ENCODE assay signal across 23 cellular contexts in the genomic region with DNA sequence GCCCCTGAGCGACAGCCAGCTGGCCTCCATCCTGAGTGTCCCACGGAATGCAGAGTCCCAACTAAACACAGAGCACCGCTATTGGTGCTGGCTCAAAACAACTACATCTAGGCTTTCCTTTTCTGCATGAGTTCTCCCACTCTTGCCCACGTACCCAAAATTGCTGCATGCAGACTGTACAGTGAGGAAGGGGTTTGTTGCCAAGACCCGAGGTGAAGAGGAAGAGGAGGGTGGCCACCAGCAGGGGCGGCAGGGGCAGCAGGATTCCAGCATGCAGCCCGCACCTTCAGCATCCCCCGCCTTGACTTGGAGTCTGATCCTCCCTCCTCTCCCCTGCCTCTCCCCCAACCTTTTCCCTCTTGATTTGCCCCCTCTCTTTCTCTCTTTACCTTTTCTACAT. TPM values are rescaled to one million over a fixed set of nuclear protein-coding genes. Genes with fewer than 3 reads are reported as not detected.
DNase-seq lines count a peak whose midpoint lies in the region; ATAC-seq and TF ChIP-seq lines count a peak whose summit lies in the region.
"Had no signal": no experiment of that assay in that cellular context is flagged by ENCODE, and none has a peak within 500 bp of the region (broad histone marks: within the 10 kb centered on the region; RNA-seq: fewer than 3 reads in every experiment).

No MANE protein-coding gene starts in this region.

- no peaks in the 10 kb centered on the region for H3K9me2 ChIP-seq in PC-9 (ENCODE audit: insufficient read depth)

- H3K27me3 ChIP-seq in BLaER1 treated with 17β-estradiol and CSF1 and Interleukin-3, amounts not matched to agents 10 nM and 100 nM: no peaks in the 10 kb centered on the region
- H3K27me3 ChIP-seq in PC-9 (ENCODE audit: insufficient read depth, low read depth) (no peaks in the 10 kb centered on the region), esophagus (ENCODE audit: control insufficient read depth in 1 of 2, insufficient read depth in 2 of 2, low read length in 2 of 2) (no peaks in the 10 kb centered on the region), spleen (replicated peaks in 1 of 7) (peaks cover 0 to 6% (median 0%) of the 10 kb centered on the region in 7 donors)

- CTCF ChIA-PET in PC-9 (lab: Charles Lee): interaction anchor here (0.5 to 1.0 kb wide), 2 partner anchors 12 to 579 kb away, joined by 3 read pairs; no protein-coding TSS in a partner anchor

- POLR2A ChIA-PET in PC-9 (lab: Charles Lee; ENCODE audit: unreplicated experiment): interaction anchor here (0.5 kb wide), 1 partner anchor 127 kb away, joined by 3 read pairs; no protein-coding TSS in a partner anchor

- ATAC-seq in GM21360 (IDR thresholded peaks at IDR 0.05; ENCODE audit: unreplicated experiment): no peak
- ATAC-seq: GM23338 had no signal

- no peaks in the 10 kb centered on the region for H3K79me2 ChIP-seq in PC-9 (ENCODE audit: low read depth)

- H3K27ac ChIP-seq in BLaER1 treated with 17β-estradiol and CSF1 and Interleukin-3, amounts not matched to agents 10 nM and 100 nM: peak overlapping the region in 6 of 11 experiments; percentile 24 to 98 (median 92); a peak in 12 of 22 replicates
- H3K27ac ChIP-seq in PC-9 (peak overlapping the region; percentile 18; the same call in 1 of the 2 replicates), esophagus (ENCODE audit: low read depth in 2 of 2, low read length in 1 of 2) (peak overlapping the region; percentile 77 to 96), spleen (peak overlapping the region in 7 of 8 donors; percentile 20 to 95 (median 77))
- H3K27ac ChIP-seq: KMS-11 had no signal

- no TSS peak for BruUV-seq in PC-9 (replicated peaks; lab: Mats Ljungman, UMichigan)

- H3K4me1 ChIP-seq in BLaER1 treated with 17β-estradiol and CSF1 and Interleukin-3, amounts not matched to agents 10 nM and 100 nM: peaks cover 0 to 100% (median 54%) of the 10 kb centered on the region in 10 experiments; a peak in 13 of 20 replicates
- H3K4me1 ChIP-seq in PC-9 (replicated peaks; ENCODE audit: insufficient read depth) (peaks cover 90% of the 10 kb centered on the region), esophagus (ENCODE audit: control insufficient read depth in 2 of 2, insufficient read depth in 2 of 2, low read length in 1 of 2) (peaks cover 2 to 26% of the 10 kb centered on the region in 2 donors), spleen (peaks cover 0 to 52% (median 3%) of the 10 kb centered on the region in 6 donors)
- H3K4me1 ChIP-seq: BE2C had no signal

- 57 to 67% methylated on average over 8 of the region's 8 CpGs for WGBS in esophagus, 2 donors
- 58 to 79% (median 70%) methylated on average over 8 of the region's 8 CpGs for WGBS in spleen, 5 donors

- H3K4me2 ChIP-seq in BLaER1 treated with 17β-estradiol and CSF1 and Interleukin-3, amounts not matched to agents 10 nM and 100 nM: peak overlapping the region in 7 of 11 experiments; percentile 9 to 98 (median 68); a peak in 12 of 22 replicates
- H3K4me2 ChIP-seq in PC-9: peak overlapping the region; percentile 71
- H3K4me2 ChIP-seq: GM23338, KMS-11 had no signal

- TF ChIP-seq CTCF in PC-9 (conservative IDR thresholded peaks at IDR 0.05) (no peak), spleen (IDR thresholded peaks at IDR 0.05 in 8 of 11, conservative IDR thresholded peaks at IDR 0.05 in 3 of 11) (no peak)

- H3K4me3 ChIP-seq in BLaER1 treated with 17β-estradiol and CSF1 and Interleukin-3, amounts not matched to agents 10 nM and 100 nM: no peak overlapping the region
- H3K4me3 ChIP-seq in PC-9 (peak overlapping the region; percentile 26; the same call in 1 of the 2 replicates), esophagus (ENCODE audit: low read depth in 1 of 2, low read length in 2 of 2) (no peak overlapping the region), spleen (peak overlapping the region in 1 of 8 donors; percentile 34)
- H3K4me3 ChIP-seq: GM23338 had no signal

- DNase-seq in PC-9 (no peak), spleen (peak; percentile 60), GOT3 (lab: John Stamatoyannopoulos, UW) (no peak), erythroblast (lab: John Stamatoyannopoulos, UW) (no peak)
- DNase-seq: BE2C; CD4-positive, alpha-beta memory T cell; DMS153; GDM1; NCI-H1417; NCI-H187; NCI-H2107; NCI-H510A treated with DMSO at 0.1 percent for 48 hours; NCI-H774; OCI-M1; RPMI8226; SIG-M5 had no signal

- peaks cover 0 to 3% (median 0%) of the 10 kb centered on the region in 11 experiments; a peak in 1 of 22 replicates for H3K9me3 ChIP-seq in BLaER1 treated with 17β-estradiol and CSF1 and Interleukin-3, amounts not matched to agents 10 nM and 100 nM (replicated peaks in 1 of 11)
- H3K9me3 ChIP-seq in PC-9 (ENCODE audit: insufficient read depth, low read depth) (no peaks in the 10 kb centered on the region), esophagus (ENCODE audit: control insufficient read depth in 2 of 2, insufficient read depth in 1 of 2, low read depth in 1 of 2, low read length in 1 of 2) (no peaks in the 10 kb centered on the region), spleen (no peaks in the 10 kb centered on the region)
- H3K9me3 ChIP-seq: BE2C had no signal

- peaks cover 0 to 2% (median 0%) of the 10 kb centered on the region in 11 experiments; a peak in 5 of 22 replicates for H3K36me3 ChIP-seq in BLaER1 treated with 17β-estradiol and CSF1 and Interleukin-3, amounts not matched to agents 10 nM and 100 nM
- H3K36me3 ChIP-seq in PC-9 (ENCODE audit: low read depth) (no peaks in the 10 kb centered on the region), esophagus (ENCODE audit: control insufficient read depth in 2 of 2, insufficient read depth in 2 of 2, low read length in 1 of 2) (peaks cover 0 to under 1% of the 10 kb centered on the region in 2 donors), spleen (peaks cover 0 to 3% (median 0%) of the 10 kb centered on the region in 6 donors)
- H3K36me3 ChIP-seq: BE2C had no signal

- H2AFZ ChIP-seq in PC-9: no peak overlapping the region
- H2AFZ ChIP-seq: GM23338 had no signal

- peaks cover 53% of the 10 kb centered on the region for H3F3A ChIP-seq in PC-9 (ENCODE audit: insufficient read depth, low read depth)

- intact Hi-C loops in PC-9 (cut with micrococcal nuclease; ENCODE audit: unreplicated experiment): loop anchor here (1.0 kb wide), 2 partner anchors 8 to 10 kb away; a partner anchor contains a TSS
- intact Hi-C loops in spleen (cut with DNase I; ENCODE audit: low total_unique reads): no loop called here

- TF ChIP-seq POLR2A in spleen (IDR thresholded peaks at IDR 0.05): no peak
- TF ChIP-seq POLR2A in erythroblast (IDR thresholded peaks at IDR 0.05; ENCODE audit: low read length): no peak

- peak overlapping the region in 4 of 11 experiments; percentile 3 to 60 (median 52); a peak in 6 of 22 replicates for H3K9ac ChIP-seq in BLaER1 treated with 17β-estradiol and CSF1 and Interleukin-3, amounts not matched to agents 10 nM and 100 nM
- H3K9ac ChIP-seq: KMS-11 had no signal

- no peaks in the 10 kb centered on the region; a peak in 2 of 22 replicates for H4K20me1 ChIP-seq in BLaER1 treated with 17β-estradiol and CSF1 and Interleukin-3, amounts not matched to agents 10 nM and 100 nM
- H4K20me1 ChIP-seq in PC-9 (ENCODE audit: insufficient read depth): no peaks in the 10 kb centered on the region

RNA-seq across cellular contexts. Expression of a gene that starts 8.0 kb away (rescaled TPM):
- total RNA-seq in PC-9 (2021) (2.1 and 4.3 TPM in 2 replicates), spleen (1,000 to 10,000 TPM in 6 of 7 donors, 100 to 1,000 TPM in 1; 961 to 6,984 (median 2,755) TPM)
- polyA plus RNA-seq in esophagus (over 10,000 TPM; 47,233 to 60,368 TPM), spleen (1,000 to 10,000 TPM in 2 of 3 donors, 100 to 1,000 TPM in 1; 947 to 4,509 (median 1,446) TPM)
- total RNA-seq: A172, Daoy, GM23338 had no signal
- polyA plus RNA-seq: GM23338 had no signal

RNA-seq across cellular contexts. Expression of a gene that starts 9.7 kb away (rescaled TPM):
- not detected in 2 replicates for total RNA-seq in PC-9 (2021)
- 100 to 1,000 TPM in 1 of 2 donors, 10 to 100 TPM in 1; 67.2 to 222 TPM for polyA plus RNA-seq in esophagus
- 1,000 to 10,000 TPM in 1 of 7 donors, 100 to 1,000 TPM in 6; 138 to 1,354 (median 270) TPM for total RNA-seq in spleen
- 100 to 1,000 TPM; 126 to 567 (median 139) TPM for polyA plus RNA-seq in spleen
- total RNA-seq: A172; CD4-positive, alpha-beta memory T cell; Daoy; GM23338 had no signal
- polyA plus RNA-seq: GM23338 had no signal

RNA-seq across cellular contexts. Expression of a gene that starts 17.1 kb away (rescaled TPM):
- total RNA-seq in PC-9 (2021) (not detected in 2 replicates), spleen (not detected)
- polyA plus RNA-seq in esophagus (1 to 10 TPM; 3.1 to 3.3 TPM), spleen (under 1 TPM in 1 of 3 donors, not detected in 2; 0.18 TPM)
- total RNA-seq: A172; CD4-positive, alpha-beta memory T cell; Daoy; GM23338 had no signal
- polyA plus RNA-seq: CD4-positive, alpha-beta memory T cell; GM23338 had no signal

RNA-seq across cellular contexts. Expression of a gene that starts 25.2 kb away (rescaled TPM):
- not detected in 2 replicates for total RNA-seq in PC-9 (2021)
- polyA plus RNA-seq in esophagus: over 10,000 TPM; 44,360 to 65,887 TPM
- total RNA-seq in spleen: 1,000 to 10,000 TPM in 6 of 7 donors, 100 to 1,000 TPM in 1; 983 to 7,676 (median 1,629) TPM
- 1,000 to 10,000 TPM in 2 of 3 donors, 100 to 1,000 TPM in 1; 756 to 2,335 (median 1,287) TPM for polyA plus RNA-seq in spleen
- total RNA-seq: A172, Daoy, GM23338 had no signal
- polyA plus RNA-seq: GM23338 had no signal

RNA-seq across cellular contexts. Expression of a gene that starts 50.6 kb away (rescaled TPM):
- not detected in 2 replicates for total RNA-seq in PC-9 (2021)
- polyA plus RNA-seq in esophagus: 1 to 10 TPM in 1 of 2 donors, under 1 TPM in 1; 0.02 to 1.3 TPM
- not detected for total RNA-seq in spleen
- polyA plus RNA-seq in spleen: not detected
- total RNA-seq: A172; CD4-positive, alpha-beta memory T cell; Daoy; GM23338 had no signal
- polyA plus RNA-seq: CD4-positive, alpha-beta memory T cell; GM23338 had no signal

Comparison
In these comparisons a context has a peak if more than half of its experiments do, and no peak if none do; other contexts are left out.
1. H3K27ac ChIP-seq: peak in every context shown above with its lines; median percentile 92 in BLaER1 treated with 17β-estradiol and CSF1 and Interleukin-3, amounts not matched to agents 10 nM and 100 nM; 86 in esophagus; 77 in spleen; 18 in PC-9.
2. RNA of a gene that starts 8.0 kb away (total RNA-seq): 961 to 6,984 TPM in spleen; 2.1 to 4.3 TPM in PC-9; every median in the first group is over 100 times any median in the second.
3. RNA of a gene that starts 9.7 kb away (total RNA-seq): 138 to 1,354 TPM in spleen; not detected in PC-9; every median in the first group is over 100 times any median in the second.